19 cellular contexts compared by ENCODE assay signal in genomic region chr7:105319578-105319977, GRCh38.
A peak's percentile ranks its signal among the peaks of the same experiment; 100 is the strongest.
DNase-seq lines count a peak whose midpoint lies in the region; ATAC-seq and TF ChIP-seq lines count a peak whose summit lies in the region.
"Had no signal": no experiment of that assay in that cellular context is flagged by ENCODE, and none has a peak within 500 bp of the region (broad histone marks: within the 10 kb centered on the region; RNA-seq: fewer than 3 reads in every experiment).

No MANE protein-coding gene starts in this region.

- H3K4me3 ChIP-seq in OCI-LY3 (ENCODE audit: low read length) (peak overlapping the region; percentile 70), esophagus muscularis mucosa (peak overlapping the region; percentile 24 to 38 (median 32)), sigmoid colon (peak overlapping the region in 1 of 4 donors; percentile 14), MG63 (no peak overlapping the region)

- peak overlapping the region; percentile 37 for H3K4me3 Mint-ChIP-seq in activated CD4-positive, alpha-beta T cell treated with anti-CD3 and anti-CD28 coated beads for 36 hours
- H3K4me3 Mint-ChIP-seq in progenitor cell of endocrine pancreas (ENCODE audit: low read depth), result no peak overlapping the region
- H3K4me3 Mint-ChIP-seq: nephron had no signal

- H3K9me3 Mint-ChIP-seq in activated CD4-positive, alpha-beta T cell treated with anti-CD3 and anti-CD28 coated beads for 36 hours (ENCODE audit: low read depth), result no peaks in the 10 kb centered on the region
- peaks cover 10% of the 10 kb centered on the region for H3K9me3 Mint-ChIP-seq in progenitor cell of endocrine pancreas (ENCODE audit: low read depth)

- TF ChIP-seq CTCF in OCI-LY3 (IDR thresholded peaks at IDR 0.05; ENCODE audit: low read depth, low read length) (no peak), esophagus muscularis mucosa (IDR thresholded peaks at IDR 0.05) (no peak), progenitor cell of endocrine pancreas (IDR thresholded peaks at IDR 0.05; ENCODE audit: unreplicated experiment) (no peak), sigmoid colon (IDR thresholded peaks at IDR 0.05) (no peak)

- peaks cover 4% of the 10 kb centered on the region for H3K36me3 ChIP-seq in OCI-LY3 (replicated peaks; ENCODE audit: low read depth, low read length)
- H3K36me3 ChIP-seq in esophagus muscularis mucosa, result no peaks in the 10 kb centered on the region
- H3K36me3 ChIP-seq in sigmoid colon, result no peaks in the 10 kb centered on the region
- H3K36me3 ChIP-seq in MG63, result no peaks in the 10 kb centered on the region

- no peak overlapping the region for H2AFZ ChIP-seq in OCI-LY3 (ENCODE audit: low read depth, low read length)

- no peak overlapping the region for H3K27ac Mint-ChIP-seq in activated CD4-positive, alpha-beta T cell treated with anti-CD3 and anti-CD28 coated beads for 36 hours
- peak overlapping the region; percentile 73 for H3K27ac Mint-ChIP-seq in progenitor cell of endocrine pancreas
- H3K27ac Mint-ChIP-seq: nephron had no signal

- H3K4me1 ChIP-seq in OCI-LY3 (ENCODE audit: low read length) (peaks cover 14% of the 10 kb centered on the region), esophagus muscularis mucosa (peaks cover 0 to 34% (median 22%) of the 10 kb centered on the region in 4 donors), sigmoid colon (peaks cover 0 to 18% (median 8%) of the 10 kb centered on the region in 4 donors)

- no peak for TF ChIP-seq POLR2A in esophagus muscularis mucosa (IDR thresholded peaks at IDR 0.05; ENCODE audit: low read depth)
- TF ChIP-seq POLR2A in sigmoid colon (IDR thresholded peaks at IDR 0.05), result no peak

- no peak for DNase-seq in activated CD4-positive, alpha-beta T cell treated with anti-CD3 and anti-CD28 coated beads for 36 hours
- no peak for DNase-seq in activated CD4-positive, alpha-beta T cell treated with anti-CD3 and anti-CD28 coated beads for 1 hour
- no peak for DNase-seq in esophagus muscularis mucosa (ENCODE audit: extremely low spot score)
- no peak for DNase-seq in progenitor cell of endocrine pancreas (ENCODE audit: low spot score, unreplicated experiment)
- no peak for DNase-seq in sigmoid colon
- DNase-seq in activated CD4-positive, alpha-beta T cell treated with anti-CD3 and anti-CD28 coated beads, Interleukin-2, amount 50 U/mL, for 1 hour, result no peak
- DNase-seq in MG63, result no peak
- DNase-seq: 8988T; activated CD4-positive, alpha-beta T cell treated with anti-CD3 and anti-CD28 coated beads for 4 hours; effector CD4-positive, alpha-beta T cell; left cardiac atrium; mesendoderm; NCI-H1105 treated with DMSO at 0.1 percent for 48 hours; NCI-H2081 treated with DMSO at 0.1 percent for 48 hours; NCI-H524 treated with DMSO at 0.1 percent for 48 hours; stimulated activated naive CD4-positive, alpha-beta T cell treated with Interleukin-2 at 50 U/mL for 16 hours; trophoblast cell had no signal

- peaks cover 59% of the 10 kb centered on the region for H3K79me2 ChIP-seq in OCI-LY3 (ENCODE audit: low read length)

- H3K4me1 Mint-ChIP-seq in activated CD4-positive, alpha-beta T cell treated with anti-CD3 and anti-CD28 coated beads for 36 hours, result peaks cover 61% of the 10 kb centered on the region
- H3K4me1 Mint-ChIP-seq in progenitor cell of endocrine pancreas (ENCODE audit: low read depth), result peaks cover 28% of the 10 kb centered on the region

- H3K36me3 Mint-ChIP-seq in activated CD4-positive, alpha-beta T cell treated with anti-CD3 and anti-CD28 coated beads for 36 hours (ENCODE audit: low read depth), result peaks cover 17% of the 10 kb centered on the region
- peaks cover 17% of the 10 kb centered on the region for H3K36me3 Mint-ChIP-seq in progenitor cell of endocrine pancreas (ENCODE audit: insufficient read depth)

- peak overlapping the region; percentile 58 for H3K4me2 ChIP-seq in OCI-LY3 (ENCODE audit: low read length)

- H3K27me3 ChIP-seq in OCI-LY3 (ENCODE audit: low read depth, low read length) (no peaks in the 10 kb centered on the region), esophagus muscularis mucosa (no peaks in the 10 kb centered on the region), sigmoid colon (no peaks in the 10 kb centered on the region), MG63 (no peaks in the 10 kb centered on the region)

- CTCF ChIA-PET in activated CD4-positive, alpha-beta T cell treated with anti-CD3 and anti-CD28 coated beads for 36 hours (lab: Charles Lee), result interaction anchor here (0.6 kb wide), 1 partner anchor 54 kb away, joined by 3 read pairs; no protein-coding TSS in a partner anchor

- intact Hi-C loops in activated CD4-positive, alpha-beta T cell treated with anti-CD3 and anti-CD28 coated beads for 36 hours (cut with DNase I, micrococcal nuclease), result no loop called here
- intact Hi-C loops in esophagus muscularis mucosa (cut with DNase I) (no loop called here), sigmoid colon (cut with DNase I) (no loop called here)

- POLR2A ChIA-PET in activated CD4-positive, alpha-beta T cell treated with anti-CD3 and anti-CD28 coated beads for 36 hours (lab: Charles Lee), result interaction anchor here (0.6 kb wide), 1 partner anchor 19 kb away, joined by 3 read pairs; no protein-coding TSS in a partner anchor

- TF ChIP-seq EP300 in esophagus muscularis mucosa (IDR thresholded peaks at IDR 0.05), result no peak
- TF ChIP-seq EP300 in sigmoid colon (IDR thresholded peaks at IDR 0.05), result no peak

- peak overlapping the region; percentile 45 for H3K9ac ChIP-seq in OCI-LY3 (ENCODE audit: low read length)

- no peaks in the 10 kb centered on the region for H4K20me1 ChIP-seq in OCI-LY3 (ENCODE audit: insufficient read depth, low read length)

- no peaks in the 10 kb centered on the region for H3K27me3 Mint-ChIP-seq in activated CD4-positive, alpha-beta T cell treated with anti-CD3 and anti-CD28 coated beads for 36 hours
- H3K27me3 Mint-ChIP-seq in progenitor cell of endocrine pancreas, result no peaks in the 10 kb centered on the region

- H3K27ac ChIP-seq in OCI-LY3 (ENCODE audit: low read length) (no peak overlapping the region), esophagus muscularis mucosa (replicated peaks in 1 of 4) (no peak overlapping the region), sigmoid colon (no peak overlapping the region)

- WGBS in esophagus muscularis mucosa, result 48% methylated on average over 10 of the region's 10 CpGs
- WGBS in sigmoid colon, 2 donors, result 89 to 92% methylated on average over 10 of the region's 10 CpGs

- H3K9me3 ChIP-seq in OCI-LY3 (ENCODE audit: insufficient read depth, low read length) (no peaks in the 10 kb centered on the region), esophagus muscularis mucosa (no peaks in the 10 kb centered on the region), sigmoid colon (no peaks in the 10 kb centered on the region), MG63 (no peaks in the 10 kb centered on the region)

- ATAC-seq in activated CD4-positive, alpha-beta T cell treated with anti-CD3 and anti-CD28 coated beads for 36 hours, result no peak
- ATAC-seq: left cardiac atrium had no signal
